Comparison of ENCODE assay signal across 19 cellular contexts in the genomic region with DNA sequence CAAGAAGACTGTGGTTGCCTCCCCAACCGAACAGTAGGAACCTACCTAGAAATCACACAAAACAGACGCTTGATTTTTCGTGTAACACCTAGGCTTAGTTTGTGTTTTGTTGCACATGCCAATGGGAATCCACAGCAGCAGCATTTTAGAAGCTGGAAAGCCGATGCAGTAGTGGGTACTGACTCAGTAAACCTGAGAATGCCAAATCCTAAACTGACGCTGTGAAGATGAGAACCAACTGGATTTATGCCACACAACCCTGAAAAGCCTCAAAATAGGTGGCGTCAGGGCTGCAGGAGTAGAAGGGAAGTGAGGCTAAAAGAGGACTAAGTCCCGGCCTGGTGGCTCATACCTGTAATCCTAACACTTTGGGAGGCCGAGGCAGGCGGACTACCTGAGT.
DNase-seq lines count a peak whose midpoint lies in the region; ATAC-seq and TF ChIP-seq lines count a peak whose summit lies in the region.
"Had no signal": no experiment of that assay in that cellular context is flagged by ENCODE, and none has a peak within 500 bp of the region (broad histone marks: within the 10 kb centered on the region; RNA-seq: fewer than 3 reads in every experiment).

No MANE protein-coding gene starts in this region.

- H3K4me2 ChIP-seq in parathyroid adenoma (ENCODE audit: low read length): no peak overlapping the region
- H3K4me2 ChIP-seq: A549, BLaER1 had no signal

- no peaks in the 10 kb centered on the region for H3K4me1 ChIP-seq in parathyroid adenoma
- H3K4me1 ChIP-seq in left lung: no peaks in the 10 kb centered on the region
- H3K4me1 ChIP-seq in esophagus muscularis mucosa: no peaks in the 10 kb centered on the region
- H3K4me1 ChIP-seq: A549, BLaER1, HAP-1 had no signal

- no peak overlapping the region for H3K9ac ChIP-seq in parathyroid adenoma
- H3K9ac ChIP-seq: BLaER1 had no signal

- H3K4me3 Mint-ChIP-seq in T-helper 2 cell treated with Interferon-gamma antibody and Interleukin-4, amounts not matched to agents 5 μg/mL and 100 μg/mL, for 36 hours: no peak overlapping the region
- no peak overlapping the region for H3K4me3 Mint-ChIP-seq in WTC11
- H3K4me3 Mint-ChIP-seq in nephron: no peak overlapping the region
- H3K4me3 Mint-ChIP-seq: CD14-positive monocyte; CD8-positive, alpha-beta T cell; IgD-negative memory B cell had no signal

- H3K27ac ChIP-seq in parathyroid adenoma: no peak overlapping the region
- no peak overlapping the region for H3K27ac ChIP-seq in left lung
- H3K27ac ChIP-seq in esophagus muscularis mucosa (replicated peaks in 1 of 4): no peak overlapping the region
- H3K27ac ChIP-seq: A549, BLaER1 had no signal

- 93% methylated on average over 9 of the region's 9 CpGs for WGBS in esophagus muscularis mucosa

- CTCF ChIA-PET in WTC11 (lab: Charles Lee): no interaction called here

- H3K27me3 ChIP-seq in parathyroid adenoma (ENCODE audit: control insufficient read depth, insufficient read depth, low read length) (no peaks in the 10 kb centered on the region), left lung (no peaks in the 10 kb centered on the region), esophagus muscularis mucosa (no peaks in the 10 kb centered on the region)
- H3K27me3 ChIP-seq: BLaER1 had no signal

- POLR2A ChIA-PET in WTC11 (lab: Charles Lee): no interaction called here

- H3K36me3 ChIP-seq in parathyroid adenoma (ENCODE audit: control insufficient read depth, insufficient read depth, low read length): no peaks in the 10 kb centered on the region
- H3K36me3 ChIP-seq in left lung: no peaks in the 10 kb centered on the region
- H3K36me3 ChIP-seq in esophagus muscularis mucosa: no peaks in the 10 kb centered on the region
- H3K36me3 ChIP-seq: BLaER1, HAP-1 had no signal

- no peaks in the 10 kb centered on the region for H3K79me2 ChIP-seq in parathyroid adenoma

- no peak for TF ChIP-seq EP300 in esophagus muscularis mucosa (IDR thresholded peaks at IDR 0.05)

- TF ChIP-seq CTCF in WTC11 (IDR thresholded peaks at IDR 0.05): no peak
- no peak for TF ChIP-seq CTCF in nephron (IDR thresholded peaks at IDR 0.05; ENCODE audit: unreplicated experiment in 3 of 3)
- no peak for TF ChIP-seq CTCF in parathyroid adenoma (IDR thresholded peaks at IDR 0.05)
- no peak for TF ChIP-seq CTCF in left lung (IDR thresholded peaks at IDR 0.05)
- no peak for TF ChIP-seq CTCF in esophagus muscularis mucosa (IDR thresholded peaks at IDR 0.05)

- H3K9me3 ChIP-seq in parathyroid adenoma (ENCODE audit: control insufficient read depth, low read length) (no peaks in the 10 kb centered on the region), left lung (no peaks in the 10 kb centered on the region), esophagus muscularis mucosa (no peaks in the 10 kb centered on the region)
- H3K9me3 ChIP-seq: A549, BLaER1, HAP-1 had no signal

- ATAC-seq in WTC11 (no peak), left lung (no peak)
- ATAC-seq in stimulated activated naive CD8-positive, alpha-beta T cell treated with anti-CD3 and anti-CD28 coated beads, Interleukin-15, Interleukin-2, amounts not matched to agents 100 U/mL and 50 U/mL, for 24 hours: no peak
- ATAC-seq: A549; CD8-positive, alpha-beta T cell; HepG2 had no signal

- H2AFZ ChIP-seq in parathyroid adenoma: peak overlapping the region; percentile 35

- intact Hi-C loops in left lung (cut with DNase I): no loop called here
- intact Hi-C loops in esophagus muscularis mucosa (cut with DNase I): no loop called here

- H3K27me3 Mint-ChIP-seq in T-helper 2 cell treated with Interferon-gamma antibody and Interleukin-4, amounts not matched to agents 5 μg/mL and 100 μg/mL, for 36 hours (ENCODE audit: low read depth): peaks cover 32% of the 10 kb centered on the region
- H3K27me3 Mint-ChIP-seq in WTC11 (ENCODE audit: low read depth) (no peaks in the 10 kb centered on the region; the same call in 1 of the 2 replicates), nephron (ENCODE audit: low read depth) (peaks cover 4% of the 10 kb centered on the region)

- H3K27ac Mint-ChIP-seq in T-helper 2 cell treated with Interferon-gamma antibody and Interleukin-4, amounts not matched to agents 5 μg/mL and 100 μg/mL, for 36 hours: peak overlapping the region; percentile 37
- H3K27ac Mint-ChIP-seq in WTC11: peak overlapping the region; percentile 68; the same call in 1 of the 2 replicates
- H3K27ac Mint-ChIP-seq in nephron: peak overlapping the region in 2 of 3 experiments; percentile 22 to 27
- H3K27ac Mint-ChIP-seq: CD14-positive monocyte; CD8-positive, alpha-beta T cell; IgD-negative memory B cell had no signal

- peaks cover 23% of the 10 kb centered on the region for H3K4me1 Mint-ChIP-seq in T-helper 2 cell treated with Interferon-gamma antibody and Interleukin-4, amounts not matched to agents 5 μg/mL and 100 μg/mL, for 36 hours (ENCODE audit: low read depth)
- H3K4me1 Mint-ChIP-seq in WTC11 (peaks cover 35% of the 10 kb centered on the region), nephron (peaks cover 14% of the 10 kb centered on the region)

- no peaks in the 10 kb centered on the region for H3K36me3 Mint-ChIP-seq in T-helper 2 cell treated with Interferon-gamma antibody and Interleukin-4, amounts not matched to agents 5 μg/mL and 100 μg/mL, for 36 hours (ENCODE audit: low read depth)
- H3K36me3 Mint-ChIP-seq in WTC11 (no peaks in the 10 kb centered on the region), nephron (ENCODE audit: low read depth) (no peaks in the 10 kb centered on the region)
- H3K36me3 Mint-ChIP-seq: CD14-positive monocyte; CD8-positive, alpha-beta T cell had no signal

- H3K9me3 Mint-ChIP-seq in T-helper 2 cell treated with Interferon-gamma antibody and Interleukin-4, amounts not matched to agents 5 μg/mL and 100 μg/mL, for 36 hours: no peaks in the 10 kb centered on the region
- H3K9me3 Mint-ChIP-seq in WTC11 (peaks cover 10% of the 10 kb centered on the region), nephron (no peaks in the 10 kb centered on the region)
- H3K9me3 Mint-ChIP-seq: CD8-positive, alpha-beta T cell had no signal

- no peak for DNase-seq in T-helper 2 cell treated with Interferon-gamma antibody and Interleukin-4, amounts not matched to agents 5 μg/mL and 100 μg/mL, for 36 hours (ENCODE audit: low spot score)
- DNase-seq in T-helper 2 cell: no peak
- DNase-seq in WTC11 (ENCODE audit: low spot score): no peak
- no peak for DNase-seq in stimulated activated naive CD8-positive, alpha-beta T cell treated with anti-CD3 and anti-CD28 coated beads, Interleukin-15, Interleukin-2, amounts not matched to agents 100 U/mL and 50 U/mL, for 24 hours
- DNase-seq in left lung: no peak
- DNase-seq in esophagus muscularis mucosa (ENCODE audit: extremely low spot score): no peak
- DNase-seq: Calu3; CD8-positive, alpha-beta T cell; DMS79 treated with DMSO at 0.1 percent for 48 hours; GF-D8; GOT3 had no signal

- no peak for TF ChIP-seq POLR2A in esophagus muscularis mucosa (IDR thresholded peaks at IDR 0.05; ENCODE audit: low read depth)

- H3K4me3 ChIP-seq in parathyroid adenoma (ENCODE audit: low read depth, low read length): no peak overlapping the region
- H3K4me3 ChIP-seq in left lung: no peak overlapping the region
- H3K4me3 ChIP-seq in esophagus muscularis mucosa: no peak overlapping the region
- H3K4me3 ChIP-seq: A549, BLaER1, HAP-1 had no signal

TF ChIP-seq in WTC11, 78 proteins besides CTCF, POLR2A, EP300 and RAD21 (continues in another document):
- no peak for TF ChIP-seq ATF1 (CRISPR knock-in tag; IDR thresholded peaks at IDR 0.05)
- TF ChIP-seq, protein P1, sequence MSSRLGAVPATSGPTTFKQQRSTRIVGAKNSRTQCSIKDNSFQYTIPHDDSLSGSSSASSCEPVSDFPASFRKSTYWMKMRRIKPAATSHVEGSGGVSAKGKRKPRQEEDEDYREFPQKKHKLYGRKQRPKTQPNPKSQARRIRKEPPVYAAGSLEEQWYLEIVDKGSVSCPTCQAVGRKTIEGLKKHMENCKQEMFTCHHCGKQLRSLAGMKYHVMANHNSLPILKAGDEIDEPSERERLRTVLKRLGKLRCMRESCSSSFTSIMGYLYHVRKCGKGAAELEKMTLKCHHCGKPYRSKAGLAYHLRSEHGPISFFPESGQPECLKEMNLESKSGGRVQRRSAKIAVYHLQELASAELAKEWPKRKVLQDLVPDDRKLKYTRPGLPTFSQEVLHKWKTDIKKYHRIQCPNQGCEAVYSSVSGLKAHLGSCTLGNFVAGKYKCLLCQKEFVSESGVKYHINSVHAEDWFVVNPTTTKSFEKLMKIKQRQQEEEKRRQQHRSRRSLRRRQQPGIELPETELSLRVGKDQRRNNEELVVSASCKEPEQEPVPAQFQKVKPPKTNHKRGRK (CRISPR knock-in tag; IDR thresholded peaks at IDR 0.05; ENCODE audit: borderline replicate concordance): no peak
- TF ChIP-seq, protein P2, sequence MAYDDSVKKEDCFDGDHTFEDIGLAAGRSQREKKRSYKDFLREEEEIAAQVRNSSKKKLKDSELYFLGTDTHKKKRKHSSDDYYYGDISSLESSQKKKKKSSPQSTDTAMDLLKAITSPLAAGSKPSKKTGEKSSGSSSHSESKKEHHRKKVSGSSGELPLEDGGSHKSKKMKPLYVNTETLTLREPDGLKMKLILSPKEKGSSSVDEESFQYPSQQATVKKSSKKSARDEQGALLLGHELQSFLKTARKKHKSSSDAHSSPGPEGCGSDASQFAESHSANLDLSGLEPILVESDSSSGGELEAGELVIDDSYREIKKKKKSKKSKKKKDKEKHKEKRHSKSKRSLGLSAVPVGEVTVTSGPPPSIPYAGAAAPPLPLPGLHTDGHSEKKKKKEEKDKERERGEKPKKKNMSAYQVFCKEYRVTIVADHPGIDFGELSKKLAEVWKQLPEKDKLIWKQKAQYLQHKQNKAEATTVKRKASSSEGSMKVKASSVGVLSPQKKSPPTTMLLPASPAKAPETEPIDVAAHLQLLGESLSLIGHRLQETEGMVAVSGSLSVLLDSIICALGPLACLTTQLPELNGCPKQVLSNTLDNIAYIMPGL (CRISPR knock-in tag; IDR thresholded peaks at IDR 0.05): no peak
